ENCODE assay signal across 1 cellular context in genomic region chr1:197783510-197783948, GRCh38.
TF ChIP-seq lines count a peak whose summit lies in the region.

No MANE protein-coding gene starts in this region.

TF ChIP-seq in SK-N-SH, 30 proteins besides CTCF, POLR2A, EP300 and RAD21 (continued from another document):
- TF ChIP-seq ZBTB33 (IDR thresholded peaks at IDR 0.05; ENCODE audit: borderline replicate concordance, low read depth) (no peak), TCF12 (IDR thresholded peaks at IDR 0.05) (no peak), NFIC (IDR thresholded peaks at IDR 0.05; ENCODE audit: borderline replicate concordance) (no peak), JUND (IDR thresholded peaks at IDR 0.05) (no peak), MAX (IDR thresholded peaks at IDR 0.05; ENCODE audit: low read depth) (no peak)
